Comparison of ENCODE assay signal across 1 cellular context in the genomic region with DNA sequence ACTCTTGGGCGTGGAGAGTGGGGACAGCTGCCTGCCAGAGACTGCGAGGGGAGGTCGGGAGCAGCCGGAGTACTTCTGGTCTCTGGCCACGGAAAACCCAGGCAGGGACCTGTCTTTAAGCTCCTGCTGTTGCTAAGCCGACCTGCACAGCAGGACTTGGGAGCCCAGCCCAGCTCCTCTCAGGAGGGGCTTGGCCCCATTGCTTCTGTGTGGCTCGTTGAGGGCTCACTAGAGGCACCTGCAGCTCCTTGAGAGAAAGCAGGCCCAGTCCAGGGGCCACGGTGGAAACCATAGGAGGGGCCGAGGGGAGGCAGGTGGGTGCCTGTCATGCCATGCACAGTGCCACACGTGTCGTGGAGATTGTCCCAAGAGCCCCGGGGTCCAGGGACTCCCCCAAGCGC.
TF ChIP-seq lines count a peak whose summit lies in the region.

No MANE protein-coding gene starts in this region.

TF ChIP-seq in Ishikawa, 13 proteins besides CTCF, POLR2A, EP300 and RAD21:
- TF ChIP-seq, protein P1, sequence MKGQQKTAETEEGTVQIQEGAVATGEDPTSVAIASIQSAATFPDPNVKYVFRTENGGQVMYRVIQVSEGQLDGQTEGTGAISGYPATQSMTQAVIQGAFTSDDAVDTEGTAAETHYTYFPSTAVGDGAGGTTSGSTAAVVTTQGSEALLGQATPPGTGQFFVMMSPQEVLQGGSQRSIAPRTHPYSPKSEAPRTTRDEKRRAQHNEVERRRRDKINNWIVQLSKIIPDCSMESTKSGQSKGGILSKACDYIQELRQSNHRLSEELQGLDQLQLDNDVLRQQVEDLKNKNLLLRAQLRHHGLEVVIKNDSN (IDR thresholded peaks at IDR 0.05): no peak
- TF ChIP-seq CREB1 (IDR thresholded peaks at IDR 0.05; ENCODE audit: low read depth): no peak
- TF ChIP-seq, protein P2, sequence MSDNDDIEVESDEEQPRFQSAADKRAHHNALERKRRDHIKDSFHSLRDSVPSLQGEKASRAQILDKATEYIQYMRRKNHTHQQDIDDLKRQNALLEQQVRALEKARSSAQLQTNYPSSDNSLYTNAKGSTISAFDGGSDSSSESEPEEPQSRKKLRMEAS (IDR thresholded peaks at IDR 0.05): no peak
- peak; percentile 26; the same call in 1 of the 2 replicates for TF ChIP-seq FOXM1 (IDR thresholded peaks at IDR 0.05; ENCODE audit: borderline replicate concordance, low read depth)
- no peak for TF ChIP-seq EGR1 (IDR thresholded peaks at IDR 0.05)
- no peak for TF ChIP-seq YY1 (IDR thresholded peaks at IDR 0.05; ENCODE audit: low read depth)
- no peak for TF ChIP-seq CEBPB (IDR thresholded peaks at IDR 0.05)
- TF ChIP-seq, protein P3, sequence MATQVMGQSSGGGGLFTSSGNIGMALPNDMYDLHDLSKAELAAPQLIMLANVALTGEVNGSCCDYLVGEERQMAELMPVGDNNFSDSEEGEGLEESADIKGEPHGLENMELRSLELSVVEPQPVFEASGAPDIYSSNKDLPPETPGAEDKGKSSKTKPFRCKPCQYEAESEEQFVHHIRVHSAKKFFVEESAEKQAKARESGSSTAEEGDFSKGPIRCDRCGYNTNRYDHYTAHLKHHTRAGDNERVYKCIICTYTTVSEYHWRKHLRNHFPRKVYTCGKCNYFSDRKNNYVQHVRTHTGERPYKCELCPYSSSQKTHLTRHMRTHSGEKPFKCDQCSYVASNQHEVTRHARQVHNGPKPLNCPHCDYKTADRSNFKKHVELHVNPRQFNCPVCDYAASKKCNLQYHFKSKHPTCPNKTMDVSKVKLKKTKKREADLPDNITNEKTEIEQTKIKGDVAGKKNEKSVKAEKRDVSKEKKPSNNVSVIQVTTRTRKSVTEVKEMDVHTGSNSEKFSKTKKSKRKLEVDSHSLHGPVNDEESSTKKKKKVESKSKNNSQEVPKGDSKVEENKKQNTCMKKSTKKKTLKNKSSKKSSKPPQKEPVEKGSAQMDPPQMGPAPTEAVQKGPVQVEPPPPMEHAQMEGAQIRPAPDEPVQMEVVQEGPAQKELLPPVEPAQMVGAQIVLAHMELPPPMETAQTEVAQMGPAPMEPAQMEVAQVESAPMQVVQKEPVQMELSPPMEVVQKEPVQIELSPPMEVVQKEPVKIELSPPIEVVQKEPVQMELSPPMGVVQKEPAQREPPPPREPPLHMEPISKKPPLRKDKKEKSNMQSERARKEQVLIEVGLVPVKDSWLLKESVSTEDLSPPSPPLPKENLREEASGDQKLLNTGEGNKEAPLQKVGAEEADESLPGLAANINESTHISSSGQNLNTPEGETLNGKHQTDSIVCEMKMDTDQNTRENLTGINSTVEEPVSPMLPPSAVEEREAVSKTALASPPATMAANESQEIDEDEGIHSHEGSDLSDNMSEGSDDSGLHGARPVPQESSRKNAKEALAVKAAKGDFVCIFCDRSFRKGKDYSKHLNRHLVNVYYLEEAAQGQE (IDR thresholded peaks at IDR 0.05; ENCODE audit: low read depth): no peak
- no peak; the same call in none of the 2 replicates for TF ChIP-seq ZBTB7A (IDR thresholded peaks at IDR 0.05; ENCODE audit: low read depth)
- TF ChIP-seq TEAD4 (IDR thresholded peaks at IDR 0.05): no peak
- peak; percentile 72 for TF ChIP-seq TCF12 (IDR thresholded peaks at IDR 0.05; ENCODE audit: low read depth)
- peak; percentile 66 for TF ChIP-seq NFIC (IDR thresholded peaks at IDR 0.05)
- 0 out of 2 replicates have a peak, but pooled peaks have one; percentile 18 for TF ChIP-seq TAF1 (IDR thresholded peaks at IDR 0.05; ENCODE audit: low read depth)
TF ChIP-seq in Ishikawa: peak in this region for 4.
